In genomic region chr13:75549262-75550158, GRCh38 we compare ENCODE assay signal across 1 cellular context.
A peak's percentile ranks its signal among the peaks of the same experiment; 100 is the strongest.
TF ChIP-seq lines count a peak whose summit lies in the region.

UCHL3 (plus strand) TSS chr13:75549791; CDS start chr13:75549821, 30 bp downstream.

TF ChIP-seq in GM12878, 131 proteins besides CTCF, POLR2A, EP300 and RAD21 (continued from another document):
- peak; percentile 34; the same call in 1 of the 2 replicates for TF ChIP-seq BACH1 (IDR thresholded peaks at IDR 0.05; ENCODE audit: borderline replicate concordance)
